9 cellular contexts compared by ENCODE assay signal in genomic region chr12:47223848-47224213, GRCh38.
DNase-seq lines count a peak whose midpoint lies in the region; ATAC-seq and TF ChIP-seq lines count a peak whose summit lies in the region.
"Had no signal": no experiment of that assay in that cellular context is flagged by ENCODE, and none has a peak within 500 bp of the region (broad histone marks: within the 10 kb centered on the region; RNA-seq: fewer than 3 reads in every experiment).

No MANE protein-coding gene starts in this region.

- peak overlapping the region; percentile 94 for H3K27ac ChIP-seq in H9 (ENCODE audit: insufficient read length, low read depth, low read length)
- peak overlapping the region in 9 of 10 donors; percentile 8 to 74 (median 44) for H3K27ac ChIP-seq in heart right ventricle

- H2BK12ac ChIP-seq in H9 (ENCODE audit: insufficient read length, low read depth, low read length), result peak overlapping the region; percentile 79

- no peak overlapping the region for H4K8ac ChIP-seq in H9 (replicated peaks; ENCODE audit: insufficient read length, low read depth, low read length)

- 0 out of 2 replicates have a peak overlapping the region, but pooled peaks have one; percentile 66 for H3K14ac ChIP-seq in H9 (ENCODE audit: insufficient read depth, low read length)

- H3K4me1 Mint-ChIP-seq in H9 (peaks cover 53 to 59% of the 10 kb centered on the region in 2 experiments), T-cell (peaks cover 81 to 89% (median 88%) of the 10 kb centered on the region in 3 donors)

- no peaks in the 10 kb centered on the region for H3K23me2 ChIP-seq in H9 (ENCODE audit: insufficient read length, low read depth, low read length, poor library complexity, severe bottlenecking)

- H3K4me2 ChIP-seq in H9 (ENCODE audit: insufficient read depth, insufficient read length, low read length), result peak overlapping the region; percentile 73

- no peaks in the 10 kb centered on the region for H3K79me2 ChIP-seq in H9 (ENCODE audit: insufficient read depth, low read length)

- no peak overlapping the region for H2BK20ac ChIP-seq in H9 (ENCODE audit: low read depth, low read length, poor library complexity, severe bottlenecking)

- H3K27ac Mint-ChIP-seq in H9 (peak overlapping the region; percentile 97 to 99 (median 97)), T-cell (peak overlapping the region; percentile 94 to 97)

- H2BK120ac ChIP-seq in H9 (ENCODE audit: low read depth, low read length, poor library complexity, severe bottlenecking), result no peak overlapping the region

- H3K27me3 Mint-ChIP-seq in H9 (ENCODE audit: low read depth), result no peaks in the 10 kb centered on the region
- no peaks in the 10 kb centered on the region for H3K27me3 Mint-ChIP-seq in T-cell

- H3K36me3 Mint-ChIP-seq in H9 (ENCODE audit: insufficient read depth in 1 of 3, low read depth in 3 of 3) (no peaks in the 10 kb centered on the region), T-cell (peaks cover 68% of the 10 kb centered on the region)

- no peak overlapping the region for H3T11ph ChIP-seq in H9 (ENCODE audit: low read length)

- H2BK5ac ChIP-seq in H9 (ENCODE audit: insufficient read length, low read length), result peak overlapping the region; percentile 75

- no peak overlapping the region for H4K91ac ChIP-seq in H9 (ENCODE audit: insufficient read length, low read depth, low read length)

- POLR2A ChIA-PET in T-cell (lab: Charles Lee), result interaction anchor here in 1 of 2 donors (0.5 kb wide), 1 partner anchor 1098 kb away, joined by 4 read pairs; no protein-coding TSS in a partner anchor

- H3K9me3 ChIP-seq in H9 (ENCODE audit: control insufficient read depth, low read depth, low read length) (no peaks in the 10 kb centered on the region), heart right ventricle (no peaks in the 10 kb centered on the region)

- H3K36me3 ChIP-seq in heart right ventricle, result peaks cover 0 to 4% (median 0%) of the 10 kb centered on the region in 9 donors

- no peaks in the 10 kb centered on the region for H4K20me1 ChIP-seq in H9 (ENCODE audit: control insufficient read depth, insufficient read depth, insufficient read length)

- H3K4ac ChIP-seq in H9 (ENCODE audit: low read depth, low read length), result no peak overlapping the region

- H3K4me3 Mint-ChIP-seq in H9, result peak overlapping the region; percentile 48 to 74
- H3K4me3 Mint-ChIP-seq in T-cell, result peak overlapping the region; percentile 71 to 83 (median 79)

- no peak for TF ChIP-seq CTCF in H9 (conservative IDR thresholded peaks at IDR 0.05)
- TF ChIP-seq CTCF in heart right ventricle (IDR thresholded peaks at IDR 0.05), result no peak

- H3K9me3 Mint-ChIP-seq in H9 (no peaks in the 10 kb centered on the region), T-cell (no peaks in the 10 kb centered on the region)

- no peak overlapping the region for H4K5ac ChIP-seq in H9 (ENCODE audit: insufficient read length, low read depth, low read length)

- DNase-seq in H9 (no peak), T-cell (no peak), heart right ventricle (peak in 1 of 2 donors; percentile 35), renal cortical epithelial cell (ENCODE audit: low read depth) (peak; percentile 50), cerebellar cortex (ENCODE audit: low spot score) (no peak), H4 (ENCODE audit: low spot score) (no peak), NCI-H345 treated with DMSO at 0.1 percent for 48 hours (lab: John Stamatoyannopoulos, UW; ENCODE audit: unreplicated experiment) (no peak)
- DNase-seq: NCI-H2171 had no signal

- no CpG with 5 or more reads among the region's 4 CpGs for WGBS in H9 (ENCODE audit: extremely low coverage, insufficient read length, low lambda C conversion rate)
- WGBS in heart right ventricle, 2 donors, result 28 to 43% methylated on average over 4 of the region's 4 CpGs

- ATAC-seq in T-cell (replicated peaks in 1 of 4) (no peak), heart right ventricle (peak in 6 of 8 donors; percentile 37 to 68 (median 62)), HG02885 (IDR thresholded peaks at IDR 0.05; ENCODE audit: poor library complexity, unreplicated experiment) (no peak)

- no peak overlapping the region for H3K56ac ChIP-seq in H9 (ENCODE audit: insufficient read length, low read depth, low read length)

- H3K4me3 ChIP-seq in heart right ventricle, result peak overlapping the region in 3 of 10 donors; percentile 15 to 24 (median 16)

- intact Hi-C loops in heart right ventricle (cut with DNase I), result loop anchor here in 1 of 10 donors (10.0 kb wide), 1 partner anchor 61 kb away; no protein-coding TSS in a partner anchor

- no peak overlapping the region for H2AK5ac ChIP-seq in H9 (ENCODE audit: insufficient read length, low read length)

- no peak overlapping the region for H2BK15ac ChIP-seq in H9 (ENCODE audit: low read depth, low read length)

- CTCF ChIA-PET in T-cell (lab: Charles Lee), result no interaction called here

- H3K23ac ChIP-seq in H9 (ENCODE audit: insufficient read length, low read depth, low read length), result no peak overlapping the region

- H3K79me1 ChIP-seq in H9 (ENCODE audit: insufficient read depth, low read depth, low read length, poor library complexity, severe bottlenecking), result no peaks in the 10 kb centered on the region

- H2AFZ ChIP-seq in H9 (ENCODE audit: low read length), result no peak overlapping the region

- H3K9ac ChIP-seq in H9 (ENCODE audit: extremely low read depth, insufficient read length, low read length), result peak overlapping the region; percentile 38

- H3K27me3 ChIP-seq in H9 (ENCODE audit: insufficient read depth, low read length) (no peaks in the 10 kb centered on the region), heart right ventricle (no peaks in the 10 kb centered on the region)

- H3K4me1 ChIP-seq in H9 (ENCODE audit: insufficient read depth, low read length), result peaks cover 6% of the 10 kb centered on the region; the same call in 1 of the 2 replicates
- H3K4me1 ChIP-seq in heart right ventricle, result peaks cover 0 to 33% (median 17%) of the 10 kb centered on the region in 9 donors

- peak overlapping the region; percentile 34 for H3K18ac ChIP-seq in H9 (ENCODE audit: insufficient read length, low read depth, low read length)

Comparison
In these comparisons a context has a peak if more than half of its experiments do, and no peak if none do; other contexts are left out.
1. ATAC-seq: peak in heart right ventricle (6 of 8); none in T-cell (0 of 4) and HG02885 (single experiment).